Comparison of ENCODE assay signal across 11 cellular contexts in genomic region chr20:38260025-38260377, GRCh38. TPM values are rescaled to one million over a fixed set of nuclear protein-coding genes. Genes with fewer than 3 reads are reported as not detected.
DNase-seq lines count a peak whose midpoint lies in the region; ATAC-seq and TF ChIP-seq lines count a peak whose summit lies in the region.
"Had no signal": no experiment of that assay in that cellular context is flagged by ENCODE, and none has a peak within 500 bp of the region (broad histone marks: within the 10 kb centered on the region; RNA-seq: fewer than 3 reads in every experiment).

No MANE protein-coding gene starts in this region.

- no peak overlapping the region for H2AK5ac ChIP-seq in H9 (ENCODE audit: insufficient read length, low read length)

- no peaks in the 10 kb centered on the region for H4K20me1 ChIP-seq in H9 (ENCODE audit: control insufficient read depth, insufficient read depth, insufficient read length)

- H3K27ac Mint-ChIP-seq in H9 = 0 out of 7 replicates have a peak overlapping the region, but pooled peaks of 1 of the 3 experiments have one; percentile 33
- no peak overlapping the region for H3K27ac Mint-ChIP-seq in activated T-cell treated with anti-CD3 and anti-CD28 coated beads, Interleukin-2, amount 50 U/mL, for 24 hours
- H3K27ac Mint-ChIP-seq: activated CD8-positive, alpha-beta T cell treated with anti-CD3 and anti-CD28 coated beads, Interleukin-2, amount 10 ng/mL, durations not matched to agents 7 days and 5 days had no signal

- no peaks in the 10 kb centered on the region for H3K79me1 ChIP-seq in H9 (ENCODE audit: insufficient read depth, low read depth, low read length, poor library complexity, severe bottlenecking)

- H3K36me3 ChIP-seq in colonic mucosa = no peaks in the 10 kb centered on the region

- H3K4me3 ChIP-seq in colonic mucosa (peak overlapping the region; percentile 27), skin epidermis (peak overlapping the region in 5 of 7 experiments; percentile 3 to 33 (median 20))

- H2BK5ac ChIP-seq in H9 (ENCODE audit: insufficient read length, low read length) = no peak overlapping the region

- peak overlapping the region; percentile 49 for H3K4me2 ChIP-seq in H9 (ENCODE audit: insufficient read depth, insufficient read length, low read length)

- H3T11ph ChIP-seq in H9 (ENCODE audit: low read length) = no peak overlapping the region

- no peak overlapping the region for H4K8ac ChIP-seq in H9 (replicated peaks; ENCODE audit: insufficient read length, low read depth, low read length)

- H3K27me3 Mint-ChIP-seq in H9 (ENCODE audit: low read depth) = peaks cover 43% of the 10 kb centered on the region
- H3K27me3 Mint-ChIP-seq in activated T-cell treated with anti-CD3 and anti-CD28 coated beads, Interleukin-2, amount 50 U/mL, for 24 hours = peaks cover 65% of the 10 kb centered on the region

- no peak overlapping the region for H3K18ac ChIP-seq in H9 (ENCODE audit: insufficient read length, low read depth, low read length)

- no peak overlapping the region for H2AFZ ChIP-seq in H9 (ENCODE audit: low read length)

- no peaks in the 10 kb centered on the region for H3K36me3 Mint-ChIP-seq in H9 (ENCODE audit: insufficient read depth in 1 of 3, low read depth in 3 of 3)
- H3K36me3 Mint-ChIP-seq in activated T-cell treated with anti-CD3 and anti-CD28 coated beads, Interleukin-2, amount 50 U/mL, for 24 hours (ENCODE audit: low read depth) = no peaks in the 10 kb centered on the region

- no peaks in the 10 kb centered on the region for H3K79me2 ChIP-seq in H9 (ENCODE audit: insufficient read depth, low read length)

- no peak overlapping the region for H3K4ac ChIP-seq in H9 (ENCODE audit: low read depth, low read length)

- WGBS in H9 (ENCODE audit: extremely low coverage, insufficient read length, low lambda C conversion rate) = no CpG with 5 or more reads among the region's 5 CpGs

- H4K91ac ChIP-seq in H9 (ENCODE audit: insufficient read length, low read depth, low read length) = no peak overlapping the region

- H2BK12ac ChIP-seq in H9 (ENCODE audit: insufficient read length, low read depth, low read length) = no peak overlapping the region

- H2BK15ac ChIP-seq in H9 (ENCODE audit: low read depth, low read length) = no peak overlapping the region

- peaks cover 4 to 14% of the 10 kb centered on the region in 2 experiments; a peak in 3 of 4 replicates for H3K4me1 Mint-ChIP-seq in H9
- no peaks in the 10 kb centered on the region for H3K4me1 Mint-ChIP-seq in activated T-cell treated with anti-CD3 and anti-CD28 coated beads, Interleukin-2, amount 50 U/mL, for 24 hours (ENCODE audit: low read depth)

- no peak overlapping the region for H3K23ac ChIP-seq in H9 (ENCODE audit: insufficient read length, low read depth, low read length)

- no peak for ATAC-seq in GM21576 (IDR thresholded peaks at IDR 0.05; ENCODE audit: unreplicated experiment)
- ATAC-seq: activated CD8-positive, alpha-beta T cell treated with anti-CD3 and anti-CD28 coated beads, Interleukin-2, amount 10 ng/mL, durations not matched to agents 7 days and 5 days had no signal

- no peak overlapping the region for H4K5ac ChIP-seq in H9 (ENCODE audit: insufficient read length, low read depth, low read length)

- H3K4me1 ChIP-seq in H9 (ENCODE audit: insufficient read depth, low read length) (no peaks in the 10 kb centered on the region), colonic mucosa (no peaks in the 10 kb centered on the region)

- H3K9ac ChIP-seq in H9 (ENCODE audit: extremely low read depth, insufficient read length, low read length) (no peak overlapping the region), colonic mucosa (ENCODE audit: low read depth in 2 of 2, low read length in 2 of 2) (peak overlapping the region in 1 of 2 donors; percentile 66)

- no peak overlapping the region for H3K14ac ChIP-seq in H9 (ENCODE audit: insufficient read depth, low read length)

- no peak overlapping the region for H3K56ac ChIP-seq in H9 (ENCODE audit: insufficient read length, low read depth, low read length)

- H3K4me3 Mint-ChIP-seq in H9 = peak overlapping the region; percentile 57 to 78
- no peak overlapping the region for H3K4me3 Mint-ChIP-seq in activated T-cell treated with anti-CD3 and anti-CD28 coated beads, Interleukin-2, amount 50 U/mL, for 24 hours
- H3K4me3 Mint-ChIP-seq: activated CD8-positive, alpha-beta T cell treated with anti-CD3 and anti-CD28 coated beads, Interleukin-2, amount 10 ng/mL, durations not matched to agents 7 days and 5 days; central memory CD8-positive, alpha-beta T cell had no signal

- TF ChIP-seq CTCF in H9 (conservative IDR thresholded peaks at IDR 0.05) (no peak), colonic mucosa (IDR thresholded peaks at IDR 0.05) (no peak)

- no peak overlapping the region for H2BK20ac ChIP-seq in H9 (ENCODE audit: low read depth, low read length, poor library complexity, severe bottlenecking)

- H3K27ac ChIP-seq in H9 (ENCODE audit: insufficient read length, low read depth, low read length) = no peak overlapping the region
- peak overlapping the region; percentile 8 for H3K27ac ChIP-seq in colonic mucosa
- peak overlapping the region; percentile 97 for H3K27ac ChIP-seq in layer of hippocampus (ENCODE audit: low read depth, low read length)
- peak overlapping the region in 14 of 21 experiments; percentile 4 to 75 (median 49) for H3K27ac ChIP-seq in skin epidermis

- peaks cover 4% of the 10 kb centered on the region for H3K23me2 ChIP-seq in H9 (ENCODE audit: insufficient read length, low read depth, low read length, poor library complexity, severe bottlenecking)

- H3K27me3 ChIP-seq in H9 (ENCODE audit: insufficient read depth, low read length) (no peaks in the 10 kb centered on the region; the same call in 1 of the 2 replicates), colonic mucosa (peaks cover 12% of the 10 kb centered on the region), layer of hippocampus (ENCODE audit: control insufficient read depth, insufficient read depth, low read length) (no peaks in the 10 kb centered on the region)

- H3K9me3 Mint-ChIP-seq in H9 = no peaks in the 10 kb centered on the region; a peak in 1 of 5 replicates
- no peaks in the 10 kb centered on the region for H3K9me3 Mint-ChIP-seq in activated T-cell treated with anti-CD3 and anti-CD28 coated beads, Interleukin-2, amount 50 U/mL, for 24 hours
- H3K9me3 Mint-ChIP-seq: central memory CD8-positive, alpha-beta T cell had no signal

- no peak overlapping the region for H2BK120ac ChIP-seq in H9 (ENCODE audit: low read depth, low read length, poor library complexity, severe bottlenecking)

- intact Hi-C loops in colonic mucosa (cut with DNase I) = no loop called here

- no peak for DNase-seq in H9
- no peak for DNase-seq in colonic mucosa
- no peak for DNase-seq in stimulated activated naive CD4-positive, alpha-beta T cell (lab: John Stamatoyannopoulos, UW)
- no peak for DNase-seq in GM19238 (ENCODE audit: insufficient read length, low spot score)
- DNase-seq in activated T-cell treated with anti-CD3 and anti-CD28 coated beads, Interleukin-2, amount 50 U/mL, for 24 hours = no peak
- DNase-seq: activated CD8-positive, alpha-beta T cell treated with anti-CD3 and anti-CD28 coated beads, Interleukin-2, amount 10 ng/mL, durations not matched to agents 7 days and 5 days; DMS153 had no signal

- H3K9me3 ChIP-seq in H9 (ENCODE audit: control insufficient read depth, low read depth, low read length) (no peaks in the 10 kb centered on the region), colonic mucosa (no peaks in the 10 kb centered on the region)

RNA-seq across cellular contexts. Expression of gene KIAA1755, which starts 0.5 kb away (rescaled TPM):
- 0.17 and 0.18 TPM in 2 replicates for total RNA-seq in H9 (2021)
- total RNA-seq in colonic mucosa = 1 to 10 TPM in 1 of 2 donors, under 1 TPM in 1; 0.40 to 3.9 TPM
- total RNA-seq: activated CD8-positive, alpha-beta T cell treated with anti-CD3 and anti-CD28 coated beads, Interleukin-2, amount 10 ng/mL, durations not matched to agents 7 days and 5 days had no signal

RNA-seq across cellular contexts. Expression of gene BPI, which starts 44.0 kb away (rescaled TPM):
- total RNA-seq in H9 (2021) (not detected in 2 replicates), colonic mucosa (not detected)
- total RNA-seq: activated CD8-positive, alpha-beta T cell treated with anti-CD3 and anti-CD28 coated beads, Interleukin-2, amount 10 ng/mL, durations not matched to agents 7 days and 5 days had no signal
